ENCODE assay signal across 19 cellular contexts in genomic region chr19:17772172-17772571, GRCh38. TPM values are rescaled to one million over a fixed set of nuclear protein-coding genes. Genes with fewer than 3 reads are reported as not detected.
DNase-seq lines count a peak whose midpoint lies in the region; ATAC-seq lines count a peak whose summit lies in the region.
"Had no signal": no experiment of that assay in that cellular context is flagged by ENCODE, and none has a peak within 500 bp of the region (broad histone marks: within the 10 kb centered on the region; RNA-seq: fewer than 3 reads in every experiment).

No MANE protein-coding gene starts in this region.

- H3K4me3 Mint-ChIP-seq in activated T-cell treated with anti-CD3 and anti-CD28 coated beads, Interleukin-2, amount 50 U/mL, for 4 hours = no peak overlapping the region
- no peak overlapping the region for H3K4me3 Mint-ChIP-seq in stimulated activated naive CD8-positive, alpha-beta T cell treated with anti-CD3 and anti-CD28 coated beads, Interleukin-15, amount 100 ng/mL, for 72 hours
- H3K4me3 Mint-ChIP-seq: activated CD4-positive, alpha-beta T cell treated with anti-CD3 and anti-CD28 coated beads, Interleukin-2, amount 10 ng/mL, durations not matched to agents 24 days and 14 days; T-cell had no signal

- peaks cover 10% of the 10 kb centered on the region for H3K4me1 Mint-ChIP-seq in activated T-cell treated with anti-CD3 and anti-CD28 coated beads, Interleukin-2, amount 50 U/mL, for 4 hours (ENCODE audit: low read depth)
- peaks cover 23% of the 10 kb centered on the region for H3K4me1 Mint-ChIP-seq in stimulated activated naive CD8-positive, alpha-beta T cell treated with anti-CD3 and anti-CD28 coated beads, Interleukin-15, amount 100 ng/mL, for 72 hours

- no peaks in the 10 kb centered on the region for H3K27me3 Mint-ChIP-seq in activated T-cell treated with anti-CD3 and anti-CD28 coated beads, Interleukin-2, amount 50 U/mL, for 4 hours (ENCODE audit: low read depth)
- no peaks in the 10 kb centered on the region for H3K27me3 Mint-ChIP-seq in stimulated activated naive CD8-positive, alpha-beta T cell treated with anti-CD3 and anti-CD28 coated beads, Interleukin-15, amount 100 ng/mL, for 72 hours
- H3K27me3 Mint-ChIP-seq: activated CD4-positive, alpha-beta T cell treated with anti-CD3 and anti-CD28 coated beads, Interleukin-2, amount 10 ng/mL, durations not matched to agents 24 days and 14 days; T-cell had no signal

- H3K27ac ChIP-seq in angular gyrus (ENCODE audit: low read depth, low read length) = peak overlapping the region; percentile 45
- H3K27ac ChIP-seq: ascending aorta, coronary artery, hepatocyte, spleen had no signal

- no peak for DNase-seq in activated T-cell treated with anti-CD3 and anti-CD28 coated beads, Interleukin-2, amount 50 U/mL, for 4 hours
- no peak for DNase-seq in activated T-cell treated with anti-CD3 and anti-CD28 coated beads, Interleukin-2, amount 50 U/mL, for 48 hours
- DNase-seq in LHCN-M2 (ENCODE audit: low read depth) (peak; percentile 34), UCSD-AML1 (lab: John Stamatoyannopoulos, UW; ENCODE audit: unreplicated experiment) (no peak)
- no peak for DNase-seq in stimulated activated naive CD8-positive, alpha-beta T cell treated with anti-CD3 and anti-CD28 coated beads, Interleukin-15, amount 100 ng/mL, for 72 hours
- DNase-seq: activated CD4-positive, alpha-beta T cell treated with anti-CD3 and anti-CD28 coated beads, Interleukin-2, amount 10 ng/mL, durations not matched to agents 24 days and 14 days; NCI-H1105 treated with DMSO at 0.1 percent for 48 hours; NCI-H226; posterior cingulate gyrus; spleen; T-cell had no signal

- ATAC-seq in activated T-cell treated with anti-CD3 and anti-CD28 coated beads, Interleukin-2, amount 50 U/mL, for 4 hours = peak; percentile 51 to 63
- ATAC-seq in stimulated activated naive CD8-positive, alpha-beta T cell treated with anti-CD3 and anti-CD28 coated beads, Interleukin-15, amount 100 ng/mL, for 72 hours = peak; percentile 38
- no peak for ATAC-seq in HG03571 (IDR thresholded peaks at IDR 0.05; ENCODE audit: unreplicated experiment)
- no peak for ATAC-seq in GM21423 (IDR thresholded peaks at IDR 0.05; ENCODE audit: unreplicated experiment)
- ATAC-seq: left lobe of liver, T-cell had no signal

- peaks cover 25% of the 10 kb centered on the region for H3K36me3 Mint-ChIP-seq in activated T-cell treated with anti-CD3 and anti-CD28 coated beads, Interleukin-2, amount 50 U/mL, for 4 hours (ENCODE audit: insufficient read depth)

- H3K27ac Mint-ChIP-seq in stimulated activated naive CD8-positive, alpha-beta T cell treated with anti-CD3 and anti-CD28 coated beads, Interleukin-15, amount 100 ng/mL, for 72 hours = no peak overlapping the region
- H3K27ac Mint-ChIP-seq: activated CD4-positive, alpha-beta T cell treated with anti-CD3 and anti-CD28 coated beads, Interleukin-2, amount 10 ng/mL, durations not matched to agents 24 days and 14 days; T-cell had no signal

- no peaks in the 10 kb centered on the region for H3K9me3 Mint-ChIP-seq in activated T-cell treated with anti-CD3 and anti-CD28 coated beads, Interleukin-2, amount 50 U/mL, for 4 hours
- H3K9me3 Mint-ChIP-seq in stimulated activated naive CD8-positive, alpha-beta T cell treated with anti-CD3 and anti-CD28 coated beads, Interleukin-15, amount 100 ng/mL, for 72 hours = no peaks in the 10 kb centered on the region
- H3K9me3 Mint-ChIP-seq: activated CD4-positive, alpha-beta T cell treated with anti-CD3 and anti-CD28 coated beads, Interleukin-2, amount 10 ng/mL, durations not matched to agents 24 days and 14 days; T-cell had no signal

RNA-seq across cellular contexts. Expression of gene FCHO1, which starts 20.9 kb away (rescaled TPM):
- 10 to 100 TPM; 53.0 to 60.4 (median 56.2) TPM for total RNA-seq in activated T-cell treated with anti-CD3 and anti-CD28 coated beads, Interleukin-2, amount 50 U/mL, for 4 hours
- 0.06 and 0.80 TPM in 2 replicates for total RNA-seq in LHCN-M2 (2014; rRNA removed)
- polyA plus RNA-seq in LHCN-M2 (2012) = 0.09 TPM
- total RNA-seq: ascending aorta had no signal

RNA-seq across cellular contexts. Expression of gene B3GNT3, which starts 22.8 kb away (rescaled TPM):
- under 1 TPM; 0.38 to 0.52 (median 0.45) TPM for total RNA-seq in activated T-cell treated with anti-CD3 and anti-CD28 coated beads, Interleukin-2, amount 50 U/mL, for 4 hours
- total RNA-seq in LHCN-M2 (2014; rRNA removed) = not detected in 2 replicates
- polyA plus RNA-seq in LHCN-M2 (2012) = not detected
- total RNA-seq: activated CD4-positive, alpha-beta T cell treated with anti-CD3 and anti-CD28 coated beads, Interleukin-2, amount 10 ng/mL, durations not matched to agents 24 days and 14 days had no signal
- polyA plus RNA-seq: BJ had no signal

RNA-seq across cellular contexts. Expression of gene INSL3, which starts 49.1 kb away (rescaled TPM):
- total RNA-seq in activated T-cell treated with anti-CD3 and anti-CD28 coated beads, Interleukin-2, amount 50 U/mL, for 4 hours = 1 to 10 TPM; 8.1 to 9.4 (median 9.1) TPM
- total RNA-seq in LHCN-M2 (2014; rRNA removed) = not detected in 2 replicates
- not detected for polyA plus RNA-seq in LHCN-M2 (2012)
- total RNA-seq: ascending aorta, hepatocyte, left lobe of liver had no signal

RNA-seq across cellular contexts. Expression of gene MAP1S, which starts 52.9 kb away (rescaled TPM):
- 10 to 100 TPM; 75.7 to 81.4 (median 79.3) TPM for total RNA-seq in activated T-cell treated with anti-CD3 and anti-CD28 coated beads, Interleukin-2, amount 50 U/mL, for 4 hours
- 16.6 and 20.5 TPM in 2 replicates for total RNA-seq in LHCN-M2 (2014; rRNA removed)
- 41.2 TPM for polyA plus RNA-seq in LHCN-M2 (2012)

Comparison
In these comparisons a context has a peak if more than half of its experiments do, and no peak if none do; other contexts are left out.
1. ATAC-seq: peak in activated T-cell treated with anti-CD3 and anti-CD28 coated beads, Interleukin-2, amount 50 U/mL, for 4 hours (2 of 2) and stimulated activated naive CD8-positive, alpha-beta T cell treated with anti-CD3 and anti-CD28 coated beads, Interleukin-15, amount 100 ng/mL, for 72 hours (single experiment); none in HG03571 (single experiment) and GM21423 (single experiment).
2. RNA of gene FCHO1, which starts 20.9 kb away (total RNA-seq): 53.0 to 60.4 TPM in activated T-cell treated with anti-CD3 and anti-CD28 coated beads, Interleukin-2, amount 50 U/mL, for 4 hours; 0.06 to 0.80 TPM in LHCN-M2; every median in the first group is over 10 times any median in the second.